Comparison of ENCODE assay signal across 28 cellular contexts in genomic region chr11:110097459-110098012, GRCh38. TPM values are rescaled to one million over a fixed set of nuclear protein-coding genes. Genes with fewer than 3 reads are reported as not detected.
DNase-seq lines count a peak whose midpoint lies in the region; ATAC-seq, FAIRE-seq and TF ChIP-seq lines count a peak whose summit lies in the region.
"Had no signal": no experiment of that assay in that cellular context is flagged by ENCODE, and none has a peak within 500 bp of the region (broad histone marks: within the 10 kb centered on the region; RNA-seq: fewer than 3 reads in every experiment).

No MANE protein-coding gene starts in this region.

- no peak overlapping the region for H2BK20ac ChIP-seq in H1 (ENCODE audit: low read length)

- H3K4me3 ChIP-seq in H1 (ENCODE audit: extremely low read depth in 1 of 4, insufficient read depth in 2 of 4, low read depth in 3 of 4, low read length in 4 of 4), result no peak overlapping the region
- H3K4me3 ChIP-seq: left lung, testis, uterus had no signal

- no peak overlapping the region for H4K5ac ChIP-seq in H1 (ENCODE audit: insufficient read length, low read depth, low read length)

- H3K56ac ChIP-seq in H1 (replicated peaks; ENCODE audit: insufficient read length, low read depth, low read length), result no peak overlapping the region

- POLR2A ChIA-PET in H1 (lab: Charles Lee; ENCODE audit: partially characterized antibody) (no interaction called here), T-cell (lab: Charles Lee) (no interaction called here)

- H3K4me3 Mint-ChIP-seq in neural crest cell, result peak overlapping the region; percentile 6
- no peak overlapping the region for H3K4me3 Mint-ChIP-seq in T-cell
- H3K4me3 Mint-ChIP-seq: activated CD8-positive, alpha-beta T cell treated with anti-CD3 and anti-CD28 coated beads for 36 hours; activated T-helper 17 cell treated with anti-CD3 and anti-CD28 coated beads, Interleukin-2, amount 50 U/mL, for 72 hours; CD14-positive monocyte; naive B cell had no signal

- H3K36me3 Mint-ChIP-seq in neural crest cell (ENCODE audit: low read depth), result peaks cover 17% of the 10 kb centered on the region
- no peaks in the 10 kb centered on the region for H3K36me3 Mint-ChIP-seq in T-cell
- H3K36me3 Mint-ChIP-seq: naive B cell had no signal

- no peaks in the 10 kb centered on the region; a peak in 2 of 7 replicates for H3K27me3 ChIP-seq in H1 (replicated peaks in 1 of 4; ENCODE audit: control insufficient read depth in 3 of 4, extremely low read depth in 1 of 4, insufficient read depth in 3 of 4, low read length in 3 of 4)
- H3K27me3 ChIP-seq: testis, uterus had no signal

- TF ChIP-seq EP300 in H1 (IDR thresholded peaks at IDR 0.05; ENCODE audit: borderline replicate concordance in 1 of 2, low read depth in 2 of 2, low read length in 2 of 2), result no peak

- no peaks in the 10 kb centered on the region for H3K36me3 ChIP-seq in H1 (ENCODE audit: control insufficient read depth in 2 of 4, insufficient read depth in 4 of 4, low read length in 3 of 4)
- H3K36me3 ChIP-seq: left lung, uterus had no signal

- TF ChIP-seq RAD21 in H1 (IDR thresholded peaks at IDR 0.05 in 1 of 2, conservative IDR thresholded peaks at IDR 0.05 in 1 of 2; ENCODE audit: low read depth in 2 of 2, low read length in 2 of 2), result no peak

- TF ChIP-seq CTCF in H1 (IDR thresholded peaks at IDR 0.05; ENCODE audit: control extremely low read depth in 1 of 3, insufficient read depth in 1 of 3, low read depth in 1 of 3, low read length in 3 of 3) (no peak), neural crest cell (conservative IDR thresholded peaks at IDR 0.05) (no peak), GM20000 (IDR thresholded peaks at IDR 0.05; ENCODE audit: extremely low read depth, missing control alignments) (no peak)

- H3K14ac ChIP-seq in H1 (ENCODE audit: insufficient read length), result no peak overlapping the region

- no peak overlapping the region for H3K27ac ChIP-seq in H1 (ENCODE audit: low read depth, low read length)
- H3K27ac ChIP-seq: left lung, testis, uterus had no signal

- peaks cover 3% of the 10 kb centered on the region; the same call in 1 of the 2 replicates for H3K23me2 ChIP-seq in H1 (ENCODE audit: low read depth, low read length)

- H3K4me1 ChIP-seq in H1 (replicated peaks in 1 of 4; ENCODE audit: control insufficient read depth in 3 of 4, insufficient read depth in 4 of 4, low read length in 3 of 4), result no peaks in the 10 kb centered on the region
- H3K4me1 ChIP-seq: uterus had no signal

- H3K4me1 Mint-ChIP-seq in neural crest cell (peaks cover 31% of the 10 kb centered on the region), T-cell (peaks cover 5 to 6% (median 5%) of the 10 kb centered on the region in 3 donors)

- H3K9ac ChIP-seq in H1 (replicated peaks in 1 of 4; ENCODE audit: extremely low read depth in 1 of 4, low read depth in 3 of 4, low read length in 3 of 4), result no peak overlapping the region

- no peak overlapping the region for H3K18ac ChIP-seq in H1 (ENCODE audit: extremely low read depth, low read length)

- 89% methylated on average over 5 of the region's 5 CpGs; no CpG with 5 or more reads in 1 of the 2 experiments for WGBS in H1 (ENCODE audit: extremely low coverage in 1 of 2, insufficient coverage in 1 of 2, insufficient read length in 1 of 2, insufficient replicate concordance in 2 of 2, low coverage in 1 of 2, low lambda C conversion rate in 2 of 2, missing lambda C conversion rate in 1 of 2), 2 experiments

- peaks cover 2 to 4% of the 10 kb centered on the region in 2 experiments for H4K20me1 ChIP-seq in H1 (replicated peaks in 1 of 2; ENCODE audit: control insufficient read depth in 1 of 2, insufficient read depth in 2 of 2, low read length in 2 of 2)

- no peak for DNase-seq in GM12892 (ENCODE audit: insufficient read length)
- DNase-seq in M059J (ENCODE audit: low read depth), result peak; percentile 50
- DNase-seq in H1 (ENCODE audit: low read depth in 1 of 2, low spot score in 2 of 2), result no peak
- DNase-seq in neural crest cell (ENCODE audit: low read depth, low spot score), result no peak
- no peak for DNase-seq in GM20000 (ENCODE audit: low spot score)
- DNase-seq in T-cell, result no peak
- DNase-seq: activated CD4-positive, alpha-beta T cell treated with anti-CD3 and anti-CD28 coated beads for 1 hour; activated CD8-positive, alpha-beta T cell treated with anti-CD3 and anti-CD28 coated beads for 36 hours; anterior cingulate cortex; cortex of kidney; left lung; naive B cell; NCI-H1417 treated with DMSO at 0.1 percent for 48 hours; NCI-H2081; NCI-H446 treated with DMSO at 0.1 percent for 48 hours; stimulated activated CD4-positive, alpha-beta T cell treated with anti-CD3 and anti-CD28 coated beads, Interleukin-15, amount 100 ng/mL, for 24 hours; stimulated activated naive CD8-positive, alpha-beta T cell treated with anti-CD3 and anti-CD28 coated beads, Interleukin-15, Interleukin-2, amounts not matched to agents 100 U/mL and 50 U/mL, for 24 hours; testis; uterus had no signal

- no peak overlapping the region for H2AFZ ChIP-seq in H1 (ENCODE audit: low read length)

- H3K27me3 Mint-ChIP-seq in neural crest cell (ENCODE audit: low read depth) (no peaks in the 10 kb centered on the region), T-cell (peaks cover 25 to 27% of the 10 kb centered on the region in 2 donors)
- H3K27me3 Mint-ChIP-seq: progenitor cell of endocrine pancreas had no signal

- H3K9me3 ChIP-seq in H1 (ENCODE audit: insufficient read depth in 2 of 2, low read depth in 1 of 2, low read length in 1 of 2), result no peaks in the 10 kb centered on the region
- H3K9me3 ChIP-seq: left lung, testis, uterus had no signal

- FAIRE-seq in GM12892 (lab: Jason Lieb, UNC), result peak; percentile 75
- FAIRE-seq in H1 (lab: Jason Lieb, UNC), result no peak
- FAIRE-seq: GM18507, islet of Langerhans had no signal

- H3K4ac ChIP-seq in H1 (replicated peaks; ENCODE audit: insufficient read length, low read depth, low read length), result no peak overlapping the region

- CTCF ChIA-PET in H1 (lab: Charles Lee; ENCODE audit: partially characterized antibody) (interaction anchor here (0.7 to 1.1 kb wide), 3 partner anchors 14 to 365 kb away, joined by 3 read pairs; no protein-coding TSS in a partner anchor), T-cell (lab: Charles Lee) (no interaction called here)

- H3K23ac ChIP-seq in H1 (ENCODE audit: insufficient read length), result no peak overlapping the region

- H3K79me1 ChIP-seq in H1 (ENCODE audit: low read depth, low read length), result no peaks in the 10 kb centered on the region

- peak; percentile 20; the same call in 1 of the 2 replicates for TF ChIP-seq POLR2A in GM12892 (IDR thresholded peaks at IDR 0.05; ENCODE audit: low read depth, low read length)
- TF ChIP-seq POLR2A in H1 (IDR thresholded peaks at IDR 0.05; ENCODE audit: control extremely low read depth in 1 of 2, low read depth in 2 of 2, low read length in 2 of 2), result no peak

- H3K27ac Mint-ChIP-seq in neural crest cell (ENCODE audit: unreplicated experiment), result no peak overlapping the region
- no peak overlapping the region for H3K27ac Mint-ChIP-seq in T-cell
- H3K27ac Mint-ChIP-seq: activated CD8-positive, alpha-beta T cell treated with anti-CD3 and anti-CD28 coated beads for 36 hours; activated naive CD4-positive, alpha-beta T cell treated with anti-CD3 and anti-CD28 coated beads, Interleukin-2, amount 50 U/mL, for 72 hours; activated T-helper 17 cell treated with anti-CD3 and anti-CD28 coated beads, Interleukin-2, amount 50 U/mL, for 72 hours; naive B cell; progenitor cell of endocrine pancreas had no signal

- no peak overlapping the region for H2BK5ac ChIP-seq in H1 (ENCODE audit: low read depth, low read length)

- H4K91ac ChIP-seq in H1 (replicated peaks; ENCODE audit: insufficient read length, low read length), result no peak overlapping the region

- H2BK15ac ChIP-seq in H1 (ENCODE audit: low read length), result no peak overlapping the region

- ATAC-seq in HG03442 (IDR thresholded peaks at IDR 0.05; ENCODE audit: unreplicated experiment) (no peak), T-cell (replicated peaks in 1 of 4) (no peak)
- ATAC-seq: activated CD8-positive, alpha-beta T cell treated with anti-CD3 and anti-CD28 coated beads for 36 hours; esophagus mucosa; left lung; Right ventricle myocardium inferior; stimulated activated naive CD8-positive, alpha-beta T cell treated with anti-CD3 and anti-CD28 coated beads, Interleukin-15, Interleukin-2, amounts not matched to agents 100 U/mL and 50 U/mL, for 24 hours had no signal

- H4K8ac ChIP-seq in H1 (ENCODE audit: extremely low read depth, insufficient read depth, low read length), result no peak overlapping the region

- H3K9me3 Mint-ChIP-seq in neural crest cell (peaks cover 5% of the 10 kb centered on the region), T-cell (no peaks in the 10 kb centered on the region)
- H3K9me3 Mint-ChIP-seq: activated CD8-positive, alpha-beta T cell treated with anti-CD3 and anti-CD28 coated beads for 36 hours; activated naive CD4-positive, alpha-beta T cell treated with anti-CD3 and anti-CD28 coated beads, Interleukin-2, amount 50 U/mL, for 72 hours; activated T-helper 17 cell treated with anti-CD3 and anti-CD28 coated beads, Interleukin-2, amount 50 U/mL, for 72 hours had no signal

- peaks cover 0 to 70% of the 10 kb centered on the region in 2 experiments; a peak in 2 of 4 replicates for H3K79me2 ChIP-seq in H1 (ENCODE audit: control insufficient read depth in 1 of 2, insufficient read depth in 2 of 2, low read length in 2 of 2)

- H2BK12ac ChIP-seq in H1 (ENCODE audit: low read depth, low read length), result no peak overlapping the region

- no peak overlapping the region for H2AK5ac ChIP-seq in H1 (ENCODE audit: low read depth, low read length)

- H3K4me2 ChIP-seq in H1 (ENCODE audit: insufficient read depth in 1 of 2, low read depth in 2 of 2, low read length in 2 of 2), result no peak overlapping the region

- H2BK120ac ChIP-seq in H1 (replicated peaks; ENCODE audit: low read depth, low read length), result no peak overlapping the region

TF ChIP-seq in H1, 55 proteins besides CTCF, POLR2A, EP300 and RAD21:
- TF ChIP-seq PHF8 (conservative IDR thresholded peaks at IDR 0.05; ENCODE audit: low read depth, low read length), result no peak
- TF ChIP-seq RNF2 (IDR thresholded peaks at IDR 0.05; ENCODE audit: borderline replicate concordance, low read depth, low read length, missing control alignments, poor library complexity, severe bottlenecking), result no peak
- peak; percentile 76 for TF ChIP-seq CREB1 (IDR thresholded peaks at IDR 0.05)

RNA-seq across cellular contexts. Expression of gene ZC3H12C, which starts 4.3 kb away (rescaled TPM):
- 15.0 TPM for polyA plus RNA-seq in GM12892 (2012; ENCODE audit: missing spikeins)
- total RNA-seq in M059J (2014; rRNA removed; shearing (Covaris generic)), result 11.9 and 14.8 TPM in 2 replicates
- 2.7 and 2.9 TPM in 2 replicates for total RNA-seq in H1 (2021; fragmentation: NEBNext Ultra II Directional; extraction: Animal tissue kit (Norgen Biotek cat#: 25700))
- polyA plus RNA-seq in H1 (2011; rRNA removed), result 2.0 TPM in 2 replicates
- 1.3 TPM for polyA plus RNA-seq in H1 (2011; cell fraction: cytosol; rRNA removed)
- 5.1 TPM for polyA plus RNA-seq in H1 (2011; cell fraction: nucleus; rRNA removed)
- polyA plus RNA-seq in H1 (2012, experiment 1 of 2), result 1.6 to 2.9 TPM (median 2.4 TPM) in 4 replicates
- polyA plus RNA-seq in H1 (2012, experiment 2 of 2), result 0.16 TPM
- polyA plus RNA-seq in H1 (2013, experiment 1 of 2), result 0.81 TPM
- 0.63 TPM for polyA plus RNA-seq in H1 (2013, experiment 2 of 2)
- polyA minus RNA-seq in H1 (2011; rRNA and poly(A)+ RNA removed), result 6.3 and 12.1 TPM in 2 replicates
- 1.6 TPM for polyA minus RNA-seq in H1 (2011; cell fraction: cytosol; rRNA and poly(A)+ RNA removed)
- polyA minus RNA-seq in H1 (2011; cell fraction: nucleus; rRNA and poly(A)+ RNA removed), result 11.6 TPM
- total RNA-seq in neural crest cell, result 14.4 TPM in 2 replicates
- under 1 TPM; 0.10 to 0.23 (median 0.14) TPM for total RNA-seq in T-cell
